ENCODE assay signal across 9 cellular contexts in genomic region chr1:109371271-109371739, GRCh38. TPM values are rescaled to one million over a fixed set of nuclear protein-coding genes. Genes with fewer than 3 reads are reported as not detected.
DNase-seq lines count a peak whose midpoint lies in the region; ATAC-seq and TF ChIP-seq lines count a peak whose summit lies in the region.
"Had no signal": no experiment of that assay in that cellular context is flagged by ENCODE, and none has a peak within 500 bp of the region (broad histone marks: within the 10 kb centered on the region; RNA-seq: fewer than 3 reads in every experiment).

No MANE protein-coding gene starts in this region.

- peaks cover 23 to 32% of the 10 kb centered on the region in 2 donors for H3K27me3 Mint-ChIP-seq in T-cell

- no peaks in the 10 kb centered on the region for H3K9me2 ChIP-seq in GM23248 (ENCODE audit: insufficient read depth)

- no peak overlapping the region for H3K27ac Mint-ChIP-seq in T-cell

- CTCF ChIA-PET in T-cell (lab: Charles Lee) (no interaction called here), RWPE1 (lab: Yijun Ruan, JAX) (no interaction called here)

- peaks cover 49% of the 10 kb centered on the region for H3K4me1 ChIP-seq in GM23248 (ENCODE audit: insufficient read depth)
- peaks cover 23% of the 10 kb centered on the region for H3K4me1 ChIP-seq in SJCRH30
- H3K4me1 ChIP-seq: body of pancreas had no signal

- H4K20me1 ChIP-seq in GM23248 (ENCODE audit: insufficient read depth), result no peaks in the 10 kb centered on the region

- in situ Hi-C loops in GM23248 (cut with MboI), result no loop called here

- WGBS in GM23248 (ENCODE audit: low coverage in 1 of 2, low lambda C conversion rate in 2 of 2, missing lambda C conversion rate in 2 of 2), 2 experiments, result 19 to 20% methylated on average over 4 of the region's 4 CpGs

- H3K36me3 Mint-ChIP-seq in T-cell, result no peaks in the 10 kb centered on the region

- H3K9me3 ChIP-seq in GM23248 (ENCODE audit: low read depth) (no peaks in the 10 kb centered on the region), SJCRH30 (replicated peaks) (0 out of 2 replicates have a peak, but pooled peaks cover 3% of the 10 kb centered on the region)
- H3K9me3 ChIP-seq: body of pancreas had no signal

- no peak overlapping the region for H3K4me3 Mint-ChIP-seq in T-cell

- H3F3A ChIP-seq in GM23248 (ENCODE audit: insufficient read depth), result peaks cover 42% of the 10 kb centered on the region

- H3K4me2 ChIP-seq in GM23248 (ENCODE audit: unreplicated experiment), result peak overlapping the region; percentile 81

- no peaks in the 10 kb centered on the region for H3K79me2 ChIP-seq in GM23248 (ENCODE audit: insufficient read depth)

- H3K9me3 Mint-ChIP-seq in T-cell, result no peaks in the 10 kb centered on the region

- H3K4me3 ChIP-seq in GM23248, result peak overlapping the region; percentile 34
- H3K4me3 ChIP-seq in SJCRH30, result no peak overlapping the region
- peak overlapping the region; percentile 5 for H3K4me3 ChIP-seq in fibroblast of mammary gland (ENCODE audit: control insufficient read depth, low read depth, low read length)
- peak overlapping the region; percentile 25 for H3K4me3 ChIP-seq in skeletal muscle cell (ENCODE audit: low read depth, low read length)
- H3K4me3 ChIP-seq: body of pancreas had no signal

- peak overlapping the region; percentile 58 for H3K9ac ChIP-seq in GM23248

- peak overlapping the region; percentile 89 for H3K27ac ChIP-seq in GM23248
- peak overlapping the region; percentile 13; the same call in 1 of the 2 replicates for H3K27ac ChIP-seq in SJCRH30
- H3K27ac ChIP-seq in RWPE1, result no peak overlapping the region

- TF ChIP-seq CTCF in fibroblast of mammary gland (conservative IDR thresholded peaks at IDR 0.05; ENCODE audit: control insufficient read depth, insufficient read depth, low read depth, low read length) (no peak), RWPE1 (conservative IDR thresholded peaks at IDR 0.05; ENCODE audit: low read depth) (no peak)

- POLR2A ChIA-PET in T-cell (lab: Charles Lee) (no interaction called here), RWPE1 (lab: Yijun Ruan, JAX; ENCODE audit: low non-redundant PET) (no interaction called here)

- DNase-seq in GM23248 (peak; percentile 93), SJCRH30 (no peak), fibroblast of mammary gland (ENCODE audit: low read depth) (peak; percentile 63), skeletal muscle cell (ENCODE audit: low read depth) (peak; percentile 62), T-cell (no peak), RWPE1 (ENCODE audit: low spot score) (no peak)

- ATAC-seq in T-cell (replicated peaks in 1 of 4), result no peak
- no peak for ATAC-seq in GM21528 (IDR thresholded peaks at IDR 0.05; ENCODE audit: low FRiP score, unreplicated experiment)
- ATAC-seq in HG02840 (IDR thresholded peaks at IDR 0.05; ENCODE audit: low FRiP score, unreplicated experiment), result no peak
- ATAC-seq: body of pancreas had no signal

- H3K36me3 ChIP-seq in GM23248 (ENCODE audit: low read depth) (no peaks in the 10 kb centered on the region), SJCRH30 (no peaks in the 10 kb centered on the region; the same call in 1 of the 2 replicates)

- H3K4me1 Mint-ChIP-seq in T-cell, result peaks cover 11 to 14% (median 12%) of the 10 kb centered on the region in 3 donors

- H3K27me3 ChIP-seq in GM23248 (replicated peaks; ENCODE audit: insufficient read depth) (no peaks in the 10 kb centered on the region), SJCRH30 (no peaks in the 10 kb centered on the region)
- H3K27me3 ChIP-seq: body of pancreas had no signal

- peak overlapping the region; percentile 52 for H2AFZ ChIP-seq in GM23248

RNA-seq across cellular contexts. Expression of gene SORT1, which starts 26.4 kb away (rescaled TPM):
- 8.4 and 11.8 TPM in 2 replicates for total RNA-seq in GM23248 (2014; rRNA removed; shearing (Covaris generic))
- 6.7 and 7.1 TPM in 2 replicates for polyA plus RNA-seq in GM23248 (2016; fragmentation: Nextera tagmentation; extraction: Ambion mirVana)
- total RNA-seq in SJCRH30 (2014; rRNA removed; shearing (Covaris generic)), result 36.9 and 41.1 TPM in 2 replicates
- total RNA-seq in T-cell, result 1 to 10 TPM in 4 of 5 donors, under 1 TPM in 1; 0.82 to 2.9 (median 1.5) TPM

RNA-seq across cellular contexts. Expression of gene PSMA5, which starts 54.9 kb away (rescaled TPM):
- total RNA-seq in GM23248 (2014; rRNA removed; shearing (Covaris generic)), result 38.8 and 53.7 TPM in 2 replicates
- 89.7 and 94.5 TPM in 2 replicates for polyA plus RNA-seq in GM23248 (2016; fragmentation: Nextera tagmentation; extraction: Ambion mirVana)
- 81.9 and 82.3 TPM in 2 replicates for total RNA-seq in SJCRH30 (2014; rRNA removed; shearing (Covaris generic))
- 10 to 100 TPM; 41.1 to 91.2 (median 75.5) TPM for total RNA-seq in T-cell

Comparison
In these comparisons a context has a peak if more than half of its experiments do, and no peak if none do; other contexts are left out.
1. DNase-seq: peak in GM23248 (single experiment), fibroblast of mammary gland (single experiment) and skeletal muscle cell (single experiment); none in SJCRH30 (0 of 2), T-cell (0 of 34) and RWPE1 (single experiment).